ENCODE assay signal across 14 cellular contexts in the genomic region with DNA sequence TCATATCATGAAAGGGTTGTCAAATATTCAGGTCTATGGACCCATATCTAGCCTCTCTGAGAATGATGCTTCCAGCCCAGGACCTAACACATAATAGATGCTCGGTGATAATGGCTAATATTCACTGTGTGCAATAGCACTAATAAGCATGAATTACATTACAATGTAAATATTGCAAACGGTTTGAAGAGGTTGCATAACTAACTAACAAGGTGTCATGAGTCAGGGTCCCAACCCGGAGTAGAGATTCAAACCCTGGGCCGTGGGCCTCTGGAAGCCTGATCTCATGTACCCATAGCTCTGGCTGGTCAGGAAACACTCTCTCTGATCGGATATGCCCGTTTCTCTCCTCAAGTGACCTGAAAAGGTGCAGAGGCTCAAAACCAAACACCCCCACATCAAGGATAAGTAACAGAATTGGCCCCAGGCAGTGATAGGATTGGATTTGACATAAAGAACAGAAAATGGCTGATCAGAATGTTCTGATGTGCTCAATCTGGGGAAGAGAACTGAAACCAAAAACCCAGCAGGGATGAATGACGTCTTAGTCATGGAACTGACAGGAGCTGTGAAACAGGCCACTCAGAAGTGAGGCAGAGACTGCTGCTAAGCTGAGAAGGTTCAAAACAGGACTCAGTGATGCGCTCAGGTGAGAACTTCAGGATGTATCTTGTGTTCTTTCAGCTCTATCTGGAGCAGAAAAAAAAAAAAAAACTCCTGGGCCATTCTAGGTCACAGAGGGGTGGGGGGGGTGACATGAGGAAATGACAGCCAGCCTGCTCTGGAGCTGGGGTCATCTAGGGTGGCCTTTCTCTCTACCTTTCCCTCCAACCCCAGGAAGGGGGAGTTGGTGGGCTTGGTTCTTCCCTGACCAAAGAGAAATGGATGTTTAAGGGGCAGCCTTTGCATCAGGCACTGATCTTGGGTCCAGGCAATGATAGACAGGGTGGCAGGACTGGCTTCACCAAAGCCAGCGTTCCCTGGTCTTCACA. TPM values are rescaled to one million over a fixed set of nuclear protein-coding genes. Genes with fewer than 3 reads are reported as not detected.
DNase-seq lines count a peak whose midpoint lies in the region; ATAC-seq, FAIRE-seq and TF ChIP-seq lines count a peak whose summit lies in the region.
"Had no signal": no experiment of that assay in that cellular context is flagged by ENCODE, and none has a peak within 500 bp of the region (broad histone marks: within the 10 kb centered on the region; RNA-seq: fewer than 3 reads in every experiment).

No MANE protein-coding gene starts in this region.

- CTCF ChIA-PET in PC-3 (lab: Charles Lee), result no interaction called here

- intact Hi-C loops in PC-3 (cut with micrococcal nuclease) (loop anchor here (1.0 kb wide), 1 partner anchor 59 kb away; no protein-coding TSS in a partner anchor), spleen (cut with DNase I; ENCODE audit: low total_unique reads) (no loop called here)

- no TSS peak for BruUV-seq in PC-3 (replicated peaks; lab: Mats Ljungman, UMichigan)

- H3K27ac ChIP-seq in PC-3 (ENCODE audit: low read length) (no peak overlapping the region), spleen (no peak overlapping the region)
- H3K27ac ChIP-seq: brain microvascular endothelial cell, C4-2B had no signal

- no peak for TF ChIP-seq CTCF in PC-3 (conservative IDR thresholded peaks at IDR 0.05; ENCODE audit: low read depth, low read length)
- no peak for TF ChIP-seq CTCF in epithelial cell of proximal tubule (conservative IDR thresholded peaks at IDR 0.05; ENCODE audit: low read depth, low read length)
- no peak for TF ChIP-seq CTCF in spleen (IDR thresholded peaks at IDR 0.05 in 8 of 11, conservative IDR thresholded peaks at IDR 0.05 in 3 of 11)

- DNase-seq in stimulated activated CD4-positive, alpha-beta T cell treated with anti-CD3 and anti-CD28 coated beads, Interleukin-1b, Interleukin-23, amount 100 ng/mL, for 48 hours, result peak; percentile 50
- DNase-seq in stimulated activated CD4-positive, alpha-beta T cell treated with anti-CD3 and anti-CD28 coated beads, Interleukin-12 subunit alpha, Interleukin-12 subunit beta, amount 100 ng/mL, for 4 hours, result no peak
- DNase-seq in PC-3, result peak; percentile 37
- peak; percentile 31 for DNase-seq in epithelial cell of proximal tubule (ENCODE audit: low read depth)
- no peak for DNase-seq in urothelium cell line (ENCODE audit: low spot score)
- no peak for DNase-seq in hypothalamus (lab: John Stamatoyannopoulos, UW)
- DNase-seq in middle frontal gyrus (ENCODE audit: extremely low spot score, low spot score), result no peak
- no peak for DNase-seq in spleen
- DNase-seq: effector memory CD4-positive, alpha-beta T cell; retina had no signal

- no peak for TF ChIP-seq POLR2A in spleen (IDR thresholded peaks at IDR 0.05)

- H3K9ac ChIP-seq in PC-3 (ENCODE audit: low read length), result no peak overlapping the region

- no peak for ATAC-seq in PC-3

- 62 to 82% (median 70%) methylated on average over 9 of the region's 9 CpGs for WGBS in spleen, 5 donors

- peak; percentile 42 for FAIRE-seq in urothelium cell line (lab: Jason Lieb, UNC)
- FAIRE-seq: H54, kidney had no signal

- H3K9me2 ChIP-seq in PC-3 (replicated peaks; ENCODE audit: low read length), result no peaks in the 10 kb centered on the region

- H2AFZ ChIP-seq in PC-3 (ENCODE audit: low read length), result peak overlapping the region; percentile 39; the same call in 1 of the 2 replicates

- H3K4me1 ChIP-seq in PC-3 (ENCODE audit: insufficient read depth, low read length), result peaks cover 20% of the 10 kb centered on the region
- H3K4me1 ChIP-seq in spleen, result peaks cover 0 to 24% (median 3%) of the 10 kb centered on the region in 6 donors

- H3K9me3 ChIP-seq in PC-3 (ENCODE audit: low read length) (no peaks in the 10 kb centered on the region), spleen (no peaks in the 10 kb centered on the region)

- H3F3A ChIP-seq in PC-3 (ENCODE audit: low read length, unreplicated experiment), result no peaks in the 10 kb centered on the region

- POLR2A ChIA-PET in PC-3 (lab: Charles Lee; ENCODE audit: unreplicated experiment), result interaction anchor here (0.9 kb wide), 1 partner anchor 12 kb away, joined by 18 read pairs; no protein-coding TSS in a partner anchor

- H3K4me3 ChIP-seq in PC-3 (ENCODE audit: low read length) (no peak overlapping the region), epithelial cell of proximal tubule (ENCODE audit: low read depth, low read length) (no peak overlapping the region), spleen (no peak overlapping the region)

- no peaks in the 10 kb centered on the region for H4K20me1 ChIP-seq in PC-3 (ENCODE audit: low read length)

- peak overlapping the region; percentile 48 for H3K4me2 ChIP-seq in PC-3 (ENCODE audit: low read length)

- H3K79me2 ChIP-seq in PC-3 (ENCODE audit: low read length), result no peaks in the 10 kb centered on the region

- H3K27me3 ChIP-seq in PC-3 (ENCODE audit: low read length) (no peaks in the 10 kb centered on the region), spleen (replicated peaks in 1 of 7) (peaks cover 0 to 22% (median 0%) of the 10 kb centered on the region in 7 donors)
- H3K27me3 ChIP-seq: brain microvascular endothelial cell had no signal

- no peaks in the 10 kb centered on the region for H3K36me3 ChIP-seq in PC-3 (ENCODE audit: low read depth, low read length)
- no peaks in the 10 kb centered on the region for H3K36me3 ChIP-seq in spleen
- H3K36me3 ChIP-seq: brain microvascular endothelial cell had no signal

RNA-seq across cellular contexts. Expression of gene KCTD17, which starts 6.6 kb away (rescaled TPM):
- total RNA-seq in PC-3 (2014; rRNA removed) (22.1 and 25.9 TPM in 2 replicates), epithelial cell of proximal tubule (35.6 and 35.9 TPM in 2 replicates), spleen (10 to 100 TPM; 13.5 to 21.5 (median 17.9) TPM)
- 10 to 100 TPM; 10.7 to 27.5 (median 13.0) TPM for polyA plus RNA-seq in spleen

RNA-seq across cellular contexts. Expression of gene MPST, which starts 25.4 kb away (rescaled TPM):
- 87.5 and 97.0 TPM in 2 replicates for total RNA-seq in PC-3 (2014; rRNA removed)
- total RNA-seq in epithelial cell of proximal tubule, result 215 and 252 TPM in 2 replicates
- total RNA-seq in spleen, result 10 to 100 TPM; 13.9 to 44.8 (median 20.6) TPM
- polyA plus RNA-seq in spleen, result 10 to 100 TPM; 24.5 to 40.3 (median 37.5) TPM

RNA-seq across cellular contexts. Expression of gene TST, which starts 25.7 kb away (rescaled TPM):
- total RNA-seq in PC-3 (2014; rRNA removed) (31.7 and 35.9 TPM in 2 replicates), epithelial cell of proximal tubule (49.6 and 66.9 TPM in 2 replicates), spleen (10 to 100 TPM; 10.3 to 27.1 (median 12.3) TPM)
- polyA plus RNA-seq in spleen, result 10 to 100 TPM; 10.8 to 21.0 (median 16.2) TPM

Comparison
In these comparisons a context has a peak if more than half of its experiments do, and no peak if none do; other contexts are left out.
1. DNase-seq: peak in stimulated activated CD4-positive, alpha-beta T cell treated with anti-CD3 and anti-CD28 coated beads, Interleukin-1b, Interleukin-23, amount 100 ng/mL, for 48 hours (single experiment), PC-3 (single experiment) and epithelial cell of proximal tubule (single experiment); none in stimulated activated CD4-positive, alpha-beta T cell treated with anti-CD3 and anti-CD28 coated beads, Interleukin-12 subunit alpha, Interleukin-12 subunit beta, amount 100 ng/mL, for 4 hours (single experiment), urothelium cell line (single experiment), hypothalamus (0 of 51), middle frontal gyrus (single experiment) and spleen (single experiment).